Comparison of ENCODE assay signal across 18 cellular contexts in the genomic region with DNA sequence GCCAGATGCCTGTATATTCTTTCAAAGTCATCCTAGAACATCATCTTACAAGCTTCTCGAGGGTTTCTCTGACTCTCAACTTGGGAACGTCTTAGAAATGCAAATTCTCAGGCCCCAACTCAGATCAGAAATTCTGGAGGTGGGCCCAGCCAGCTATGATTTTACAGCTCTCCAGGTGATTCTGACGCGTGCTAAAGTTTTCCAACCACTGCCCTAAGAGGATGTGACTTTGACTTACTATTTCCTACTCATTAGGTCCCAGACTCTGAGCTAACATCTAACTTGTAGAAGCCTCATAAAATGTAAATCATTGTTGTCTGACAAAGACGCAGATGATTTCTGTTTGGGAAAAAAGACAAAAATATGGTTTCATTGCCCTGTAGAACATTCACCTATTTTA.
"Had no signal": no experiment of that assay in that cellular context is flagged by ENCODE, and none has a peak within 500 bp of the region (broad histone marks: within the 10 kb centered on the region; RNA-seq: fewer than 3 reads in every experiment).

No MANE protein-coding gene starts in this region.

- H3K4me3 Mint-ChIP-seq: activated CD4-positive, alpha-beta T cell treated with anti-CD3 and anti-CD28 coated beads, Interleukin-2, amount 10 ng/mL, durations not matched to agents 7 days and 5 days; activated naive CD8-positive, alpha-beta T cell; natural killer cell had no signal

- DNase-seq: activated CD4-positive, alpha-beta T cell treated with anti-CD3 and anti-CD28 coated beads, Interleukin-2, amount 10 ng/mL, durations not matched to agents 7 days and 5 days; activated CD4-positive, CD25-positive, alpha-beta regulatory T cell; activated gamma-delta T cell; activated T-cell treated with anti-CD3 and anti-CD28 coated beads, Interleukin-2, amount 50 U/mL, for 48 hours; amygdala; body of pancreas; dorsolateral prefrontal cortex; foreskin keratinocyte; left cardiac atrium; natural killer cell; right lobe of liver; SIG-M5; small intestine; stomach; T-helper 1 cell; T1000 had no signal

- H3K9me3 Mint-ChIP-seq: activated CD4-positive, alpha-beta T cell treated with anti-CD3 and anti-CD28 coated beads, Interleukin-2, amount 10 ng/mL, durations not matched to agents 7 days and 5 days; natural killer cell had no signal

- H3K4me1 Mint-ChIP-seq: natural killer cell had no signal

- H3K36me3 Mint-ChIP-seq: activated naive CD8-positive, alpha-beta T cell; natural killer cell had no signal

- ATAC-seq: foreskin keratinocyte, left cardiac atrium, natural killer cell, right lobe of liver, SK-N-SH treated with all-trans-retinoic acid at 6 μM for 48 hours had no signal

- H3K27ac Mint-ChIP-seq: activated CD4-positive, alpha-beta T cell treated with anti-CD3 and anti-CD28 coated beads, Interleukin-2, amount 10 ng/mL, durations not matched to agents 7 days and 5 days; activated naive CD8-positive, alpha-beta T cell; natural killer cell had no signal
